In the genomic region with DNA sequence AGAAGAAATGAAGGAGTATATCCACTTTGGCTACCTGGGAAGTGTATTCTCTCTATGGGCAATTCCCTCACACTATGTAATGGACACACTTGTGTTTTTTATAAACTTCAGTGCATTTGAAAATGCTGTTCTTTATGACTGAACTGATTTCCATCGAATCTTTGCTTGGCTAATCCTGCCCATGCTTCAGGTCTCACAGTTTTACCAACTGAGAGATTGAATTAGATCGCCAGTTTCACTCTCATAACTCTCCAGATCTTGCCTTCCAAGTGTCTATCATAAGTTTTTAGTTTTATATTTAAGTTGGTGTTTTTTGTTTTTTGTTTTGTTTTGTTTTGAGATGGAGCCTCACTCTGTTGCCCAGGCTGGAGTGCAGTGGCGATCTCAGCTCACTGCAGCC, we compare ENCODE assay signal across 18 cellular contexts.
DNase-seq lines count a peak whose midpoint lies in the region; ATAC-seq, FAIRE-seq and TF ChIP-seq lines count a peak whose summit lies in the region.
"Had no signal": no experiment of that assay in that cellular context is flagged by ENCODE, and none has a peak within 500 bp of the region (broad histone marks: within the 10 kb centered on the region; RNA-seq: fewer than 3 reads in every experiment).

No MANE protein-coding gene starts in this region.

- DNase-seq in activated naive CD4-positive, alpha-beta T cell treated with anti-CD3 and anti-CD28 coated beads, Interleukin-2, amount 10 ng/mL, durations not matched to agents 7 days and 5 days: no peak
- DNase-seq in activated naive CD4-positive, alpha-beta T cell treated with anti-CD3 and anti-CD28 coated beads, Interleukin-2, amount 50 U/mL, for 16 hours: no peak
- DNase-seq in RPMI8226: peak; percentile 30
- no peak for DNase-seq in GM12878 (ENCODE audit: low read depth, low spot score)
- no peak for DNase-seq in tibial artery
- DNase-seq in AG08396 (ENCODE audit: low spot score): no peak
- no peak for DNase-seq in GM03348 (ENCODE audit: low spot score)
- DNase-seq: activated gamma-delta T cell treated with Interleukin-2 at 50 U/mL for 16 hours; dorsolateral prefrontal cortex; KG1; NCI-H1436; NK-92 treated with Interleukin-12 subunit alpha and Interleukin-12 subunit beta, amount 100 ng/mL, for 24 hours; SHP77; T1000 had no signal

- no peak for TF ChIP-seq POLR2A in GM12878 (IDR thresholded peaks at IDR 0.05; ENCODE audit: low read depth, low read length)

- SMC1A ChIA-PET in GM12878 (lab: Charles Lee; ENCODE audit: uncharacterized antibody, unreplicated experiment): no interaction called here

- H3K4me1 Mint-ChIP-seq in activated naive CD4-positive, alpha-beta T cell treated with anti-CD3 and anti-CD28 coated beads, Interleukin-2, amount 10 ng/mL, durations not matched to agents 7 days and 5 days: peaks cover 88% of the 10 kb centered on the region

- H3K4me3 ChIP-seq in GM12878: no peak overlapping the region
- H3K4me3 ChIP-seq in tibial artery: no peak overlapping the region
- H3K4me3 ChIP-seq: dorsolateral prefrontal cortex, esophagus muscularis mucosa had no signal

- H3K4me1 ChIP-seq in GM12878 (ENCODE audit: control insufficient read depth, insufficient read depth, low read length): peaks cover 37% of the 10 kb centered on the region
- peaks cover 0 to 31% (median 12%) of the 10 kb centered on the region in 4 donors for H3K4me1 ChIP-seq in tibial artery

- CTCF ChIA-PET in activated naive CD4-positive, alpha-beta T cell treated with anti-CD3 and anti-CD28 coated beads, Interleukin-2, amount 10 ng/mL, durations not matched to agents 7 days and 5 days (lab: Charles Lee): no interaction called here
- CTCF ChIA-PET in GM12878 (lab: Yijun Ruan, JAX): no interaction called here

- intact Hi-C loops in GM12878 (cut with micrococcal nuclease; ENCODE audit: unreplicated experiment): loop anchor here (5.0 kb wide), 1 partner anchor 187 kb away; no protein-coding TSS in a partner anchor
- intact Hi-C loops in tibial artery (cut with DNase I; ENCODE audit: low total_unique reads): no loop called here

- H3K27ac Mint-ChIP-seq in activated naive CD4-positive, alpha-beta T cell treated with anti-CD3 and anti-CD28 coated beads, Interleukin-2, amount 10 ng/mL, durations not matched to agents 7 days and 5 days: peak overlapping the region; percentile 86

- no peak overlapping the region for H2AFZ ChIP-seq in GM12878 (ENCODE audit: control insufficient read depth, low read depth, low read length)

- no peaks in the 10 kb centered on the region for H3K36me3 Mint-ChIP-seq in activated naive CD4-positive, alpha-beta T cell treated with anti-CD3 and anti-CD28 coated beads, Interleukin-2, amount 10 ng/mL, durations not matched to agents 7 days and 5 days

- H3K27me3 ChIP-seq in GM12878 (replicated peaks in 1 of 2; ENCODE audit: control insufficient read depth in 2 of 2, insufficient read depth in 2 of 2, low read length in 1 of 2): no peaks in the 10 kb centered on the region
- no peaks in the 10 kb centered on the region for H3K27me3 ChIP-seq in tibial artery
- H3K27me3 ChIP-seq: dorsolateral prefrontal cortex, esophagus muscularis mucosa had no signal

- TF ChIP-seq EP300 in GM12878 (IDR thresholded peaks at IDR 0.05; ENCODE audit: borderline replicate concordance in 1 of 2, control insufficient read depth in 1 of 2, low read depth in 2 of 2, low read length in 2 of 2): no peak

- BruUV-seq in GM12878 (replicated peaks; lab: Mats Ljungman, UMichigan): no TSS peak

- no peaks in the 10 kb centered on the region for H3K9me3 Mint-ChIP-seq in activated naive CD4-positive, alpha-beta T cell treated with anti-CD3 and anti-CD28 coated beads, Interleukin-2, amount 10 ng/mL, durations not matched to agents 7 days and 5 days

- RAD21 ChIA-PET in GM12878 (lab: Charles Lee; ENCODE audit: unreplicated experiment): interaction anchor here (1.0 kb wide), 1 partner anchor 249 kb away, joined by 3 read pairs; no protein-coding TSS in a partner anchor

- no peak for ATAC-seq in GM12878
- ATAC-seq in GM21576 (IDR thresholded peaks at IDR 0.05; ENCODE audit: unreplicated experiment): no peak

- WGBS in GM12878 (ENCODE audit: insufficient coverage, insufficient replicate concordance, low lambda C conversion rate, missing lambda C conversion rate): 53% methylated on average over 3 of the region's 3 CpGs

- no peak for TF ChIP-seq RAD21 in GM12878 (IDR thresholded peaks at IDR 0.05; ENCODE audit: insufficient read depth, low read depth, low read length)

- no peak overlapping the region for H3K27ac ChIP-seq in GM12878 (ENCODE audit: control insufficient read depth, insufficient read depth)
- peak overlapping the region; percentile 74 to 91 for H3K27ac ChIP-seq in tibial artery
- H3K27ac ChIP-seq: dorsolateral prefrontal cortex had no signal

- TF ChIP-seq CTCF in GM12878 (IDR thresholded peaks at IDR 0.05 in 2 of 3, conservative IDR thresholded peaks at IDR 0.05 in 1 of 3; ENCODE audit: control insufficient read depth in 2 of 3, extremely low read depth in 1 of 3, insufficient read depth in 1 of 3, low read depth in 3 of 3, low read length in 3 of 3) (no peak), tibial artery (IDR thresholded peaks at IDR 0.05) (no peak)

- no peak overlapping the region for H3K9ac ChIP-seq in GM12878 (ENCODE audit: control insufficient read depth, insufficient read depth, low read length)

- no peak for FAIRE-seq in GM12878 (lab: Jason Lieb, UNC)
- FAIRE-seq: D721Med, H1 had no signal

- no peaks in the 10 kb centered on the region for H4K20me1 ChIP-seq in GM12878 (ENCODE audit: control insufficient read depth, insufficient read depth)

- H3K9me3 ChIP-seq in GM12878 (replicated peaks; ENCODE audit: control insufficient read depth, insufficient read depth, low read length): no peaks in the 10 kb centered on the region
- no peaks in the 10 kb centered on the region for H3K9me3 ChIP-seq in tibial artery
- H3K9me3 ChIP-seq: esophagus muscularis mucosa had no signal

- no peaks in the 10 kb centered on the region for H3K27me3 Mint-ChIP-seq in activated naive CD4-positive, alpha-beta T cell treated with anti-CD3 and anti-CD28 coated beads, Interleukin-2, amount 10 ng/mL, durations not matched to agents 7 days and 5 days

- H3K36me3 ChIP-seq in GM12878 (ENCODE audit: control insufficient read depth in 2 of 2, insufficient read depth in 2 of 2, low read length in 1 of 2): no peaks in the 10 kb centered on the region
- H3K36me3 ChIP-seq in tibial artery: no peaks in the 10 kb centered on the region
- H3K36me3 ChIP-seq: esophagus muscularis mucosa had no signal

- no peak overlapping the region; the same call in 1 of the 2 replicates for H3K4me2 ChIP-seq in GM12878 (ENCODE audit: control insufficient read depth, insufficient read depth)

- H3K79me2 ChIP-seq in GM12878 (ENCODE audit: control insufficient read depth, insufficient read depth, low read length): peaks cover 15% of the 10 kb centered on the region

- in situ Hi-C loops in GM12878 (cut with MboI): no loop called here

- H3K4me3 Mint-ChIP-seq in activated naive CD4-positive, alpha-beta T cell treated with anti-CD3 and anti-CD28 coated beads, Interleukin-2, amount 10 ng/mL, durations not matched to agents 7 days and 5 days: peak overlapping the region; percentile 17

- POLR2A ChIA-PET in GM12878 (lab: Charles Lee): no interaction called here

TF ChIP-seq in GM12878, 131 proteins besides CTCF, POLR2A, EP300 and RAD21:
- TF ChIP-seq ZNF24 (IDR thresholded peaks at IDR 0.05) (peak; percentile 29; the same call in 1 of the 2 replicates), HDAC2 (IDR thresholded peaks at IDR 0.05) (no peak), PKNOX1 (IDR thresholded peaks at IDR 0.05) (peak; percentile 15; the same call in 1 of the 2 replicates)
